ENCODE assay signal across 1 cellular context in the genomic region with DNA sequence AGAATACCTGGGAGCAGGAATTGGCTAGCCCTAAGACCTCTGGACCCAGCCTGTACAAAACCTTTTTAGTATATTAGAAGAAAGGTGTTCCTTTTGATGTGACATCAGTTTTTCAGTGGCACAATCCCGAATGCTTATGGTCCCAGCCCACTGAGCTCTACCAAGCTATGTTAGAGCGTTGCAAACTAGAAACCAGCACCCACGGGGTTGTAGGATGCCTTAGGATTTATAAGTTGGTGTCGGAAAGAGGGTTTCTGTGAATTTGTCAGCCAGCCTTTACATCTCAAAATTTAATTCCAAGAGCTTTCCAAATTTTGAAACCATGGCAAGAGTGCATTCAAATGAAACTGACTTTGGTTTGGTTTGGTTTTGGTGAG.
TF ChIP-seq lines count a peak whose summit lies in the region.

No MANE protein-coding gene starts in this region.

TF ChIP-seq in endothelial cell of umbilical vein, 7 proteins besides CTCF, POLR2A, EP300 and RAD21 (continued from another document):
- no peak for TF ChIP-seq GATA2 (IDR thresholded peaks at IDR 0.05; ENCODE audit: insufficient read depth, insufficient read length, low read depth, low read length)
TF ChIP-seq in endothelial cell of umbilical vein: peak in this region for 0.
